In genomic region chr13:110023729-110024645, GRCh38 we compare ENCODE assay signal across 11 cellular contexts.
DNase-seq lines count a peak whose midpoint lies in the region; ATAC-seq and TF ChIP-seq lines count a peak whose summit lies in the region.
"Had no signal": no experiment of that assay in that cellular context is flagged by ENCODE, and none has a peak within 500 bp of the region (broad histone marks: within the 10 kb centered on the region; RNA-seq: fewer than 3 reads in every experiment).

No MANE protein-coding gene starts in this region.

- no peaks in the 10 kb centered on the region for H3K36me3 Mint-ChIP-seq in neural crest cell (ENCODE audit: low read depth)
- no peaks in the 10 kb centered on the region for H3K36me3 Mint-ChIP-seq in activated CD8-positive, alpha-beta T cell treated with anti-CD3 and anti-CD28 coated beads, Interleukin-2, amount 10 ng/mL, durations not matched to agents 7 days and 5 days (ENCODE audit: low read depth)

- ATAC-seq in GM18511 (IDR thresholded peaks at IDR 0.05; ENCODE audit: unreplicated experiment), result no peak
- no peak for ATAC-seq in activated CD8-positive, alpha-beta T cell treated with anti-CD3 and anti-CD28 coated beads, Interleukin-2, amount 10 ng/mL, durations not matched to agents 7 days and 5 days

- no peaks in the 10 kb centered on the region for H3K9me3 Mint-ChIP-seq in neural crest cell
- H3K9me3 Mint-ChIP-seq in activated CD8-positive, alpha-beta T cell treated with anti-CD3 and anti-CD28 coated beads, Interleukin-2, amount 10 ng/mL, durations not matched to agents 7 days and 5 days (ENCODE audit: insufficient read depth), result no peaks in the 10 kb centered on the region
- H3K9me3 Mint-ChIP-seq: activated naive CD4-positive, alpha-beta T cell treated with anti-CD3 and anti-CD28 coated beads for 36 hours had no signal

- TF ChIP-seq CTCF in dorsolateral prefrontal cortex (IDR thresholded peaks at IDR 0.05 in 54 of 56, conservative IDR thresholded peaks at IDR 0.05 in 2 of 56; ENCODE audit: low read depth in 1 of 56, partially characterized antibody in 56 of 56) (no peak), neural crest cell (conservative IDR thresholded peaks at IDR 0.05) (no peak)

- peaks cover 0 to 31% (median 0%) of the 10 kb centered on the region in 45 donors for H3K27me3 ChIP-seq in dorsolateral prefrontal cortex

- DNase-seq in D341Med (ENCODE audit: low spot score), result peak; percentile 74
- DNase-seq in NCI-H2107 (lab: John Stamatoyannopoulos, UW), result peak; percentile 13
- no peak for DNase-seq in dorsolateral prefrontal cortex
- DNase-seq in neural crest cell (ENCODE audit: low read depth, low spot score), result no peak
- DNase-seq in activated T-cell treated with anti-CD3 and anti-CD28 coated beads, Interleukin-2, amount 50 U/mL, for 1 hour, result no peak
- DNase-seq in middle frontal gyrus (ENCODE audit: extremely low spot score, low spot score), result no peak
- DNase-seq in activated CD8-positive, alpha-beta T cell treated with anti-CD3 and anti-CD28 coated beads, Interleukin-2, amount 10 ng/mL, durations not matched to agents 7 days and 5 days, result no peak
- DNase-seq: activated naive CD4-positive, alpha-beta T cell treated with anti-CD3 and anti-CD28 coated beads for 36 hours; NCI-H226 had no signal

- H3K27ac Mint-ChIP-seq in neural crest cell (ENCODE audit: unreplicated experiment), result peak overlapping the region; percentile 9
- H3K27ac Mint-ChIP-seq in activated CD8-positive, alpha-beta T cell treated with anti-CD3 and anti-CD28 coated beads, Interleukin-2, amount 10 ng/mL, durations not matched to agents 7 days and 5 days, result no peak overlapping the region
- H3K27ac Mint-ChIP-seq: activated naive CD4-positive, alpha-beta T cell treated with anti-CD3 and anti-CD28 coated beads for 36 hours had no signal

- H3K27me3 Mint-ChIP-seq in neural crest cell (ENCODE audit: low read depth), result no peaks in the 10 kb centered on the region
- H3K27me3 Mint-ChIP-seq in activated CD8-positive, alpha-beta T cell treated with anti-CD3 and anti-CD28 coated beads, Interleukin-2, amount 10 ng/mL, durations not matched to agents 7 days and 5 days (ENCODE audit: low read depth), result no peaks in the 10 kb centered on the region

- intact Hi-C loops in dorsolateral prefrontal cortex (cut with DNase I), result no loop called here

- H3K4me3 ChIP-seq in dorsolateral prefrontal cortex, result no peak overlapping the region

- CTCF ChIA-PET in activated CD8-positive, alpha-beta T cell treated with anti-CD3 and anti-CD28 coated beads, Interleukin-2, amount 10 ng/mL, durations not matched to agents 7 days and 5 days (lab: Charles Lee), result no interaction called here

- peaks cover 4% of the 10 kb centered on the region for H3K4me1 Mint-ChIP-seq in neural crest cell
- H3K4me1 Mint-ChIP-seq in activated CD8-positive, alpha-beta T cell treated with anti-CD3 and anti-CD28 coated beads, Interleukin-2, amount 10 ng/mL, durations not matched to agents 7 days and 5 days (ENCODE audit: low read depth), result no peaks in the 10 kb centered on the region

- H3K4me3 Mint-ChIP-seq in neural crest cell, result no peak overlapping the region
- H3K4me3 Mint-ChIP-seq in activated CD8-positive, alpha-beta T cell treated with anti-CD3 and anti-CD28 coated beads, Interleukin-2, amount 10 ng/mL, durations not matched to agents 7 days and 5 days, result no peak overlapping the region
- H3K4me3 Mint-ChIP-seq: activated naive CD4-positive, alpha-beta T cell treated with anti-CD3 and anti-CD28 coated beads for 36 hours had no signal

- POLR2A ChIA-PET in activated CD8-positive, alpha-beta T cell treated with anti-CD3 and anti-CD28 coated beads, Interleukin-2, amount 10 ng/mL, durations not matched to agents 7 days and 5 days (lab: Charles Lee), result no interaction called here

- peak overlapping the region in 46 of 59 donors; percentile 3 to 79 (median 54) for H3K27ac ChIP-seq in dorsolateral prefrontal cortex
- H3K27ac ChIP-seq: C4-2B had no signal

Comparison
In these comparisons a context has a peak if more than half of its experiments do, and no peak if none do; other contexts are left out.
1. DNase-seq: peak in D341Med (single experiment) and NCI-H2107 (single experiment); none in dorsolateral prefrontal cortex (0 of 10), neural crest cell (single experiment), activated T-cell treated with anti-CD3 and anti-CD28 coated beads, Interleukin-2, amount 50 U/mL, for 1 hour (single experiment), middle frontal gyrus (single experiment) and activated CD8-positive, alpha-beta T cell treated with anti-CD3 and anti-CD28 coated beads, Interleukin-2, amount 10 ng/mL, durations not matched to agents 7 days and 5 days (single experiment).